ENCODE assay signal across 8 cellular contexts in genomic region chr11:18727499-18728236, GRCh38. TPM values are rescaled to one million over a fixed set of nuclear protein-coding genes. Genes with fewer than 3 reads are reported as not detected.
DNase-seq lines count a peak whose midpoint lies in the region; ATAC-seq and TF ChIP-seq lines count a peak whose summit lies in the region.

No MANE protein-coding gene starts in this region.

- no peaks in the 10 kb centered on the region for H4K20me1 ChIP-seq in Karpas-422 (ENCODE audit: insufficient read depth, low read depth, low read length)

- H3K79me2 ChIP-seq in Karpas-422 (ENCODE audit: low read length): no peaks in the 10 kb centered on the region

- no peaks in the 10 kb centered on the region for H3K4me1 ChIP-seq in A673 (ENCODE audit: insufficient read depth, low read length, poor library complexity, severe bottlenecking)
- peaks cover 3% of the 10 kb centered on the region for H3K4me1 ChIP-seq in Karpas-422 (ENCODE audit: low read length)
- H3K4me1 ChIP-seq in naive thymus-derived CD4-positive, alpha-beta T cell (ENCODE audit: control insufficient read depth in 2 of 2, insufficient read depth in 2 of 2, low read length in 2 of 2): peaks cover 5 to 6% of the 10 kb centered on the region in 2 donors

- H3K36me3 ChIP-seq in A673 (ENCODE audit: insufficient read depth, low read length, poor library complexity, severe bottlenecking): no peaks in the 10 kb centered on the region
- no peaks in the 10 kb centered on the region for H3K36me3 ChIP-seq in Karpas-422 (ENCODE audit: insufficient read depth, low read length)
- H3K36me3 ChIP-seq in naive thymus-derived CD4-positive, alpha-beta T cell (ENCODE audit: control insufficient read depth in 2 of 3, insufficient read depth in 3 of 3, low read length in 3 of 3): no peaks in the 10 kb centered on the region

- TF ChIP-seq CTCF in A673 (conservative IDR thresholded peaks at IDR 0.05; ENCODE audit: low read depth, low read length) (peak; percentile 76), GM10266 (IDR thresholded peaks at IDR 0.05; ENCODE audit: control insufficient read depth, insufficient read depth, low read depth, missing control alignments) (peak; percentile 82), endothelial cell (IDR thresholded peaks at IDR 0.05; ENCODE audit: unreplicated experiment) (peak; percentile 71)

- no peak overlapping the region for H3K27ac Mint-ChIP-seq in endothelial cell (ENCODE audit: unreplicated experiment)
- H3K27ac Mint-ChIP-seq in naive thymus-derived CD4-positive, alpha-beta T cell: peak overlapping the region in 5 of 9 donors; percentile 13 to 58 (median 43)

- H3K4me3 ChIP-seq in A673 (ENCODE audit: low read depth, low read length, poor library complexity, severe bottlenecking): no peak overlapping the region
- H3K4me3 ChIP-seq in Karpas-422 (ENCODE audit: low read length): no peak overlapping the region
- H3K4me3 ChIP-seq in naive thymus-derived CD4-positive, alpha-beta T cell (ENCODE audit: low read length): no peak overlapping the region

- H3K27me3 Mint-ChIP-seq in endothelial cell (ENCODE audit: unreplicated experiment): peaks cover 4% of the 10 kb centered on the region
- peaks cover 0 to 12% (median 0%) of the 10 kb centered on the region in 5 donors for H3K27me3 Mint-ChIP-seq in naive thymus-derived CD4-positive, alpha-beta T cell

- no peaks in the 10 kb centered on the region for H3K9me2 ChIP-seq in Karpas-422 (replicated peaks; ENCODE audit: insufficient read depth, low read length)

- peaks cover 9% of the 10 kb centered on the region for H3K36me3 Mint-ChIP-seq in endothelial cell (ENCODE audit: low read depth, unreplicated experiment)
- no peaks in the 10 kb centered on the region for H3K36me3 Mint-ChIP-seq in naive thymus-derived CD4-positive, alpha-beta T cell

- peak; percentile 80 for ATAC-seq in naive thymus-derived CD4-positive, alpha-beta T cell
- no peak for ATAC-seq in HG03108 (IDR thresholded peaks at IDR 0.05; ENCODE audit: unreplicated experiment)
- no peak for ATAC-seq in HG02884 (IDR thresholded peaks at IDR 0.05; ENCODE audit: unreplicated experiment)

- peak; percentile 52 for DNase-seq in A673 (ENCODE audit: low spot score)
- DNase-seq in GM10266 (ENCODE audit: extremely low spot score): peak; percentile 82
- peak; percentile 76 for DNase-seq in Karpas-422
- DNase-seq in activated CD4-positive, alpha-beta T cell treated with anti-CD3 and anti-CD28 coated beads, Interleukin-2, amount 50 U/mL, for 1 hour: peak; percentile 51
- DNase-seq in endothelial cell (ENCODE audit: low spot score): peak; percentile 77
- DNase-seq in naive thymus-derived CD4-positive, alpha-beta T cell: peak in 8 of 9 donors; percentile 43 to 67 (median 56)

- H3K27ac ChIP-seq in A673 (ENCODE audit: low read depth, low read length, poor library complexity, severe bottlenecking): no peak overlapping the region
- H3K27ac ChIP-seq in Karpas-422 (ENCODE audit: low read length): no peak overlapping the region
- no peak overlapping the region for H3K27ac ChIP-seq in naive thymus-derived CD4-positive, alpha-beta T cell (ENCODE audit: low read depth, low read length)

- no peak overlapping the region; the same call in 1 of the 2 replicates for H2AFZ ChIP-seq in Karpas-422 (ENCODE audit: low read length)

- BruUV-seq in A673 (replicated peaks; lab: Mats Ljungman, UMichigan): no TSS peak

- H3K4me1 Mint-ChIP-seq in endothelial cell (ENCODE audit: unreplicated experiment): peaks cover 8% of the 10 kb centered on the region
- H3K4me1 Mint-ChIP-seq in naive thymus-derived CD4-positive, alpha-beta T cell: peaks cover 4 to 15% (median 13%) of the 10 kb centered on the region in 7 donors

- no peaks in the 10 kb centered on the region for H3K9me3 Mint-ChIP-seq in endothelial cell (ENCODE audit: unreplicated experiment)
- no peaks in the 10 kb centered on the region for H3K9me3 Mint-ChIP-seq in naive thymus-derived CD4-positive, alpha-beta T cell

- H3K9ac ChIP-seq in Karpas-422 (ENCODE audit: low read length): no peak overlapping the region

- intact Hi-C loops in A673 (cut with micrococcal nuclease; ENCODE audit: unreplicated experiment): loop anchor here (10.0 kb wide), 1 partner anchor 183 kb away; no protein-coding TSS in a partner anchor
- intact Hi-C loops in naive thymus-derived CD4-positive, alpha-beta T cell (cut with micrococcal nuclease): loop anchor here (1.0 kb wide), 2 partner anchors 187 to 612 kb away; no protein-coding TSS in a partner anchor

- no peaks in the 10 kb centered on the region for H3K27me3 ChIP-seq in A673 (replicated peaks; ENCODE audit: insufficient read depth, low read depth, low read length, poor library complexity)
- H3K27me3 ChIP-seq in Karpas-422 (ENCODE audit: low read length): no peaks in the 10 kb centered on the region
- no peaks in the 10 kb centered on the region for H3K27me3 ChIP-seq in naive thymus-derived CD4-positive, alpha-beta T cell (ENCODE audit: control insufficient read depth in 2 of 2, insufficient read depth in 2 of 2, low read length in 2 of 2)

- no peak overlapping the region for H3K4me2 ChIP-seq in Karpas-422 (ENCODE audit: low read depth, low read length, poor library complexity, severe bottlenecking)

- CTCF ChIA-PET in A673 (lab: Charles Lee): interaction anchor here (0.5 to 1.0 kb wide), 3 partner anchors 31 to 377 kb away, joined by 3 to 5 read pairs (median 3); no protein-coding TSS in a partner anchor
- CTCF ChIA-PET in naive thymus-derived CD4-positive, alpha-beta T cell (lab: Charles Lee): interaction anchor here (0.6 to 2.0 kb wide), 6 partner anchors 10 to 552 kb away, joined by 3 to 13 read pairs (median 4); partner anchors contain the start of gene SAA2

- no peaks in the 10 kb centered on the region for H3K9me3 ChIP-seq in A673 (ENCODE audit: low read depth, low read length, poor library complexity, severe bottlenecking)
- H3K9me3 ChIP-seq in Karpas-422 (ENCODE audit: low read length): no peaks in the 10 kb centered on the region
- no peaks in the 10 kb centered on the region for H3K9me3 ChIP-seq in naive thymus-derived CD4-positive, alpha-beta T cell (ENCODE audit: control insufficient read depth in 2 of 3, low read length in 3 of 3)

- POLR2A ChIA-PET in A673 (lab: Charles Lee; ENCODE audit: low non-redundant PET): no interaction called here
- POLR2A ChIA-PET in naive thymus-derived CD4-positive, alpha-beta T cell (lab: Charles Lee): interaction anchor here (0.6 to 1.6 kb wide), 2 partner anchors 37 to 187 kb away, joined by 4 to 6 read pairs; no protein-coding TSS in a partner anchor

- no peak overlapping the region for H3K4me3 Mint-ChIP-seq in endothelial cell (ENCODE audit: unreplicated experiment)
- peak overlapping the region in 4 of 10 donors; percentile 2 to 45 (median 20) for H3K4me3 Mint-ChIP-seq in naive thymus-derived CD4-positive, alpha-beta T cell

RNA-seq across cellular contexts. Expression of gene IGSF22, which starts 1.7 kb away (rescaled TPM):
- total RNA-seq in A673 (2021): not detected in 2 replicates
- not detected in 2 replicates for total RNA-seq in Karpas-422 (2014; rRNA removed; shearing (Covaris generic); ENCODE audit: low replicate concordance)
- 0.74 TPM for total RNA-seq in endothelial cell (ENCODE audit: unreplicated experiment)
- total RNA-seq in naive thymus-derived CD4-positive, alpha-beta T cell: 1 to 10 TPM; 1.5 to 5.8 (median 4.5) TPM
- polyA plus RNA-seq in naive thymus-derived CD4-positive, alpha-beta T cell: 1 to 10 TPM; 2.0 to 2.6 TPM

RNA-seq across cellular contexts. Expression of gene TMEM86A, which starts 29.1 kb away (rescaled TPM):
- 0.09 and 0.24 TPM in 2 replicates for total RNA-seq in A673 (2021)
- total RNA-seq in Karpas-422 (2014; rRNA removed; shearing (Covaris generic); ENCODE audit: low replicate concordance): 0.14 and 0.45 TPM in 2 replicates
- total RNA-seq in endothelial cell (ENCODE audit: unreplicated experiment): 3.9 TPM
- total RNA-seq in naive thymus-derived CD4-positive, alpha-beta T cell: 1 to 10 TPM in 4 of 5 experiments, under 1 TPM in 1; 0.53 to 6.5 (median 5.5) TPM
- polyA plus RNA-seq in naive thymus-derived CD4-positive, alpha-beta T cell: 1 to 10 TPM in 1 of 2 donors, under 1 TPM in 1; 0.69 to 1.3 TPM
